Comparison of ENCODE assay signal across 1 cellular context in the genomic region with DNA sequence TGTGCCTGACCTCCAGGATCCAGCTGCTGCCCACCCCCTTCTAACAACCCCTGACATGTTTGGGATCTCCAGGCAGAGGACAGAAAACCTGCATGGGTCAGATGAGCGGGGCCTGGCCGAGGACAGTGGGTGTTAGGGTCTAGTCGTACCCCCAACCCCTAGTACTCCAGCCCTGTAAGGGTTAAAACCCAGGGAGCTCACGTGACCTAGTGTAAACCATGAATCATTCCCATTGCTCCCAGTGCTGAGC.
TF ChIP-seq lines count a peak whose summit lies in the region.

No MANE protein-coding gene starts in this region.

TF ChIP-seq in HepG2, 621 proteins besides CTCF, POLR2A, EP300 and RAD21 (continued from another document and continues in another):
- TF ChIP-seq ZNF605 (CRISPR knock-in tag; IDR thresholded peaks at IDR 0.05) (no peak; the same call in 1 of the 2 replicates), REXO4 (CRISPR knock-in tag; IDR thresholded peaks at IDR 0.05; ENCODE audit: borderline replicate concordance) (no peak), ZNF652 (CRISPR knock-in tag; IDR thresholded peaks at IDR 0.05; ENCODE audit: borderline replicate concordance, low read depth) (peak; percentile 99), JARID2 (CRISPR knock-in tag; IDR thresholded peaks at IDR 0.05; ENCODE audit: insufficient replicate concordance) (no peak), ZBTB8A (CRISPR knock-in tag; IDR thresholded peaks at IDR 0.05; ENCODE audit: borderline replicate concordance, low read depth) (no peak), HOXA3 (CRISPR knock-in tag; IDR thresholded peaks at IDR 0.05) (0 out of 2 replicates have a peak, but pooled peaks have one; percentile 12), CHD4 (IDR thresholded peaks at IDR 0.05; ENCODE audit: borderline replicate concordance, low read length) (peak; percentile 98), POLR2AphosphoS5 (IDR thresholded peaks at IDR 0.05; ENCODE audit: low read depth, low read length) (no peak), FOXA1 (IDR thresholded peaks at IDR 0.05) (no peak), FOXA1 (CRISPR knock-in tag; IDR thresholded peaks at IDR 0.05) (no peak), ARHGAP35 (CRISPR knock-in tag; IDR thresholded peaks at IDR 0.05; ENCODE audit: borderline replicate concordance) (no peak), CENPX (CRISPR knock-in tag; IDR thresholded peaks at IDR 0.05) (no peak), TBX2 (CRISPR knock-in tag; IDR thresholded peaks at IDR 0.05; ENCODE audit: borderline replicate concordance) (no peak), DZIP1 (CRISPR knock-in tag; IDR thresholded peaks at IDR 0.05) (no peak), ZNF235 (CRISPR knock-in tag; IDR thresholded peaks at IDR 0.05; ENCODE audit: borderline replicate concordance) (no peak), HHEX (CRISPR knock-in tag; IDR thresholded peaks at IDR 0.05) (no peak), RAD51 (IDR thresholded peaks at IDR 0.05; ENCODE audit: borderline replicate concordance) (peak; percentile 91), HNRNPH1 (optimal IDR thresholded peaks at IDR 0.05; ENCODE audit: low read depth, low read length) (no peak), ZNF790 (CRISPR knock-in tag; IDR thresholded peaks at IDR 0.05; ENCODE audit: borderline replicate concordance) (no peak), DNMT1 (CRISPR knock-in tag; IDR thresholded peaks at IDR 0.05) (no peak), NRL (CRISPR knock-in tag; IDR thresholded peaks at IDR 0.05; ENCODE audit: borderline replicate concordance) (no peak), ZNF768 (CRISPR knock-in tag; IDR thresholded peaks at IDR 0.05) (peak; percentile 63), TOE1 (CRISPR knock-in tag; IDR thresholded peaks at IDR 0.05) (no peak), PAX8 (CRISPR knock-in tag; IDR thresholded peaks at IDR 0.05; ENCODE audit: borderline replicate concordance) (no peak), ATRX (CRISPR knock-in tag; IDR thresholded peaks at IDR 0.05; ENCODE audit: borderline replicate concordance) (no peak), SATB2 (CRISPR knock-in tag; IDR thresholded peaks at IDR 0.05) (no peak), NFKBIZ (CRISPR knock-in tag; IDR thresholded peaks at IDR 0.05) (no peak), ZNF121 (CRISPR knock-in tag; IDR thresholded peaks at IDR 0.05) (no peak), MED13 (CRISPR knock-in tag; IDR thresholded peaks at IDR 0.05) (0 out of 2 replicates have a peak, but pooled peaks have one; percentile 26), MBNL3 (CRISPR knock-in tag; conservative IDR thresholded peaks at IDR 0.05) (no peak), NCOR1 (IDR thresholded peaks at IDR 0.05; ENCODE audit: borderline replicate concordance, low read length) (no peak), CREB1 (IDR thresholded peaks at IDR 0.05) (no peak), CREB1 (CRISPR knock-in tag; IDR thresholded peaks at IDR 0.05) (0 out of 2 replicates have a peak, but pooled peaks have one; percentile 6), HOXA9 (CRISPR knock-in tag; IDR thresholded peaks at IDR 0.05; ENCODE audit: borderline replicate concordance) (no peak), SRSF9 (IDR thresholded peaks at IDR 0.05; ENCODE audit: borderline replicate concordance, insufficient read depth, low read depth, low read length, poor library complexity, severe bottlenecking) (no peak), ZNF34 (CRISPR knock-in tag; IDR thresholded peaks at IDR 0.05; ENCODE audit: borderline replicate concordance) (no peak), MAFF (IDR thresholded peaks at IDR 0.05; ENCODE audit: low read depth, low read length) (no peak), IRF9 (CRISPR knock-in tag; IDR thresholded peaks at IDR 0.05; ENCODE audit: borderline replicate concordance) (no peak), FOXO1 (CRISPR knock-in tag; IDR thresholded peaks at IDR 0.05) (no peak), ZNF354B (CRISPR knock-in tag; IDR thresholded peaks at IDR 0.05) (no peak), CHD2 (IDR thresholded peaks at IDR 0.05; ENCODE audit: low read depth, low read length) (no peak), ADNP (CRISPR knock-in tag; IDR thresholded peaks at IDR 0.05) (no peak), ZNF124 (CRISPR knock-in tag; IDR thresholded peaks at IDR 0.05) (no peak), RXRB (CRISPR knock-in tag; IDR thresholded peaks at IDR 0.05; ENCODE audit: borderline replicate concordance) (no peak), ZNF614 (CRISPR knock-in tag; IDR thresholded peaks at IDR 0.05; ENCODE audit: borderline replicate concordance) (no peak), ZBTB7B (CRISPR knock-in tag; IDR thresholded peaks at IDR 0.05) (no peak), ZNF724P (CRISPR knock-in tag; IDR thresholded peaks at IDR 0.05; ENCODE audit: borderline replicate concordance) (no peak)
- TF ChIP-seq, protein P1, sequence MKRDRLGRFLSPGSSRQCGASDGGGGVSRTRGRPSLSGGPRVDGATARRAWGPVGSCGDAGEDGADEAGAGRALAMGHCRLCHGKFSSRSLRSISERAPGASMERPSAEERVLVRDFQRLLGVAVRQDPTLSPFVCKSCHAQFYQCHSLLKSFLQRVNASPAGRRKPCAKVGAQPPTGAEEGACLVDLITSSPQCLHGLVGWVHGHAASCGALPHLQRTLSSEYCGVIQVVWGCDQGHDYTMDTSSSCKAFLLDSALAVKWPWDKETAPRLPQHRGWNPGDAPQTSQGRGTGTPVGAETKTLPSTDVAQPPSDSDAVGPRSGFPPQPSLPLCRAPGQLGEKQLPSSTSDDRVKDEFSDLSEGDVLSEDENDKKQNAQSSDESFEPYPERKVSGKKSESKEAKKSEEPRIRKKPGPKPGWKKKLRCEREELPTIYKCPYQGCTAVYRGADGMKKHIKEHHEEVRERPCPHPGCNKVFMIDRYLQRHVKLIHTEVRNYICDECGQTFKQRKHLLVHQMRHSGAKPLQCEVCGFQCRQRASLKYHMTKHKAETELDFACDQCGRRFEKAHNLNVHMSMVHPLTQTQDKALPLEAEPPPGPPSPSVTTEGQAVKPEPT (CRISPR knock-in tag; IDR thresholded peaks at IDR 0.05; ENCODE audit: low read depth) = no peak
- TF ChIP-seq, protein P2, sequence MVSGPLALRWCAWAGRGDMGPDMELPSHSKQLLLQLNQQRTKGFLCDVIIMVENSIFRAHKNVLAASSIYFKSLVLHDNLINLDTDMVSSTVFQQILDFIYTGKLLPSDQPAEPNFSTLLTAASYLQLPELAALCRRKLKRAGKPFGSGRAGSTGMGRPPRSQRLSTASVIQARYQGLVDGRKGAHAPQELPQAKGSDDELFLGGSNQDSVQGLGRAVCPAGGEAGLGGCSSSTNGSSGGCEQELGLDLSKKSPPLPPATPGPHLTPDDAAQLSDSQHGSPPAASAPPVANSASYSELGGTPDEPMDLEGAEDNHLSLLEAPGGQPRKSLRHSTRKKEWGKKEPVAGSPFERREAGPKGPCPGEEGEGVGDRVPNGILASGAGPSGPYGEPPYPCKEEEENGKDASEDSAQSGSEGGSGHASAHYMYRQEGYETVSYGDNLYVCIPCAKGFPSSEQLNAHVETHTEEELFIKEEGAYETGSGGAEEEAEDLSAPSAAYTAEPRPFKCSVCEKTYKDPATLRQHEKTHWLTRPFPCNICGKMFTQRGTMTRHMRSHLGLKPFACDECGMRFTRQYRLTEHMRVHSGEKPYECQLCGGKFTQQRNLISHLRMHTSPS (CRISPR knock-in tag; IDR thresholded peaks at IDR 0.05; ENCODE audit: low read depth) = peak; percentile 55; the same call in 1 of the 2 replicates
- TF ChIP-seq, protein P3, sequence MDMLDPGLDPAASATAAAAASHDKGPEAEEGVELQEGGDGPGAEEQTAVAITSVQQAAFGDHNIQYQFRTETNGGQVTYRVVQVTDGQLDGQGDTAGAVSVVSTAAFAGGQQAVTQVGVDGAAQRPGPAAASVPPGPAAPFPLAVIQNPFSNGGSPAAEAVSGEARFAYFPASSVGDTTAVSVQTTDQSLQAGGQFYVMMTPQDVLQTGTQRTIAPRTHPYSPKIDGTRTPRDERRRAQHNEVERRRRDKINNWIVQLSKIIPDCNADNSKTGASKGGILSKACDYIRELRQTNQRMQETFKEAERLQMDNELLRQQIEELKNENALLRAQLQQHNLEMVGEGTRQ (IDR thresholded peaks at IDR 0.05; ENCODE audit: low read depth, low read length) = peak; percentile 95
- TF ChIP-seq, protein P3 (CRISPR knock-in tag; IDR thresholded peaks at IDR 0.05; ENCODE audit: borderline replicate concordance) = peak; percentile 97; the same call in 1 of the 2 replicates
- TF ChIP-seq, protein P4, sequence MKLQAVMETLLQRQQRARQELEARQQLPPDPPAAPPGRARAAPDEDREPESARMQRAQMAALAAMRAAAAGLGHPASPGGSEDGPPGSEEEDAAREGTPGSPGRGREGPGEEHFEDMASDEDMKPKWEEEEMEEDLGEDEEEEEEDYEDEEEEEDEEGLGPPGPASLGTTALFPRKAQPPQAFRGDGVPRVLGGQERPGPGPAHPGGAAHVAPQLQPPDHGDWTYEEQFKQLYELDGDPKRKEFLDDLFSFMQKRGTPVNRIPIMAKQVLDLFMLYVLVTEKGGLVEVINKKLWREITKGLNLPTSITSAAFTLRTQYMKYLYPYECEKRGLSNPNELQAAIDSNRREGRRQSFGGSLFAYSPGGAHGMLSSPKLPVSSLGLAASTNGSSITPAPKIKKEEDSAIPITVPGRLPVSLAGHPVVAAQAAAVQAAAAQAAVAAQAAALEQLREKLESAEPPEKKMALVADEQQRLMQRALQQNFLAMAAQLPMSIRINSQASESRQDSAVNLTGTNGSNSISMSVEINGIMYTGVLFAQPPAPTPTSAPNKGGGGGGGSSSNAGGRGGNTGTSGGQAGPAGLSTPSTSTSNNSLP (IDR thresholded peaks at IDR 0.05; ENCODE audit: low read depth, low read length) = 0 out of 2 replicates have a peak, but pooled peaks have one; percentile 8
- TF ChIP-seq, protein P5, sequence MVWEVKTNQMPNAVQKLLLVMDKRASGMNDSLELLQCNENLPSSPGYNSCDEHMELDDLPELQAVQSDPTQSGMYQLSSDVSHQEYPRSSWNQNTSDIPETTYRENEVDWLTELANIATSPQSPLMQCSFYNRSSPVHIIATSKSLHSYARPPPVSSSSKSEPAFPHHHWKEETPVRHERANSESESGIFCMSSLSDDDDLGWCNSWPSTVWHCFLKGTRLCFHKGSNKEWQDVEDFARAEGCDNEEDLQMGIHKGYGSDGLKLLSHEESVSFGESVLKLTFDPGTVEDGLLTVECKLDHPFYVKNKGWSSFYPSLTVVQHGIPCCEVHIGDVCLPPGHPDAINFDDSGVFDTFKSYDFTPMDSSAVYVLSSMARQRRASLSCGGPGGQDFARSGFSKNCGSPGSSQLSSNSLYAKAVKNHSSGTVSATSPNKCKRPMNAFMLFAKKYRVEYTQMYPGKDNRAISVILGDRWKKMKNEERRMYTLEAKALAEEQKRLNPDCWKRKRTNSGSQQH (CRISPR knock-in tag; IDR thresholded peaks at IDR 0.05; ENCODE audit: low read depth) = 0 out of 2 replicates have a peak, but pooled peaks have one; percentile 43
- TF ChIP-seq, protein P6, sequence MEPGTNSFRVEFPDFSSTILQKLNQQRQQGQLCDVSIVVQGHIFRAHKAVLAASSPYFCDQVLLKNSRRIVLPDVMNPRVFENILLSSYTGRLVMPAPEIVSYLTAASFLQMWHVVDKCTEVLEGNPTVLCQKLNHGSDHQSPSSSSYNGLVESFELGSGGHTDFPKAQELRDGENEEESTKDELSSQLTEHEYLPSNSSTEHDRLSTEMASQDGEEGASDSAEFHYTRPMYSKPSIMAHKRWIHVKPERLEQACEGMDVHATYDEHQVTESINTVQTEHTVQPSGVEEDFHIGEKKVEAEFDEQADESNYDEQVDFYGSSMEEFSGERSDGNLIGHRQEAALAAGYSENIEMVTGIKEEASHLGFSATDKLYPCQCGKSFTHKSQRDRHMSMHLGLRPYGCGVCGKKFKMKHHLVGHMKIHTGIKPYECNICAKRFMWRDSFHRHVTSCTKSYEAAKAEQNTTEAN (CRISPR knock-in tag; conservative IDR thresholded peaks at IDR 0.05) = no peak
- TF ChIP-seq, protein P7, sequence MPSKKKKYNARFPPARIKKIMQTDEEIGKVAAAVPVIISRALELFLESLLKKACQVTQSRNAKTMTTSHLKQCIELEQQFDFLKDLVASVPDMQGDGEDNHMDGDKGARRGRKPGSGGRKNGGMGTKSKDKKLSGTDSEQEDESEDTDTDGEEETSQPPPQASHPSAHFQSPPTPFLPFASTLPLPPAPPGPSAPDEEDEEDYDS (CRISPR knock-in tag; IDR thresholded peaks at IDR 0.05) = no peak
- TF ChIP-seq, protein P8, sequence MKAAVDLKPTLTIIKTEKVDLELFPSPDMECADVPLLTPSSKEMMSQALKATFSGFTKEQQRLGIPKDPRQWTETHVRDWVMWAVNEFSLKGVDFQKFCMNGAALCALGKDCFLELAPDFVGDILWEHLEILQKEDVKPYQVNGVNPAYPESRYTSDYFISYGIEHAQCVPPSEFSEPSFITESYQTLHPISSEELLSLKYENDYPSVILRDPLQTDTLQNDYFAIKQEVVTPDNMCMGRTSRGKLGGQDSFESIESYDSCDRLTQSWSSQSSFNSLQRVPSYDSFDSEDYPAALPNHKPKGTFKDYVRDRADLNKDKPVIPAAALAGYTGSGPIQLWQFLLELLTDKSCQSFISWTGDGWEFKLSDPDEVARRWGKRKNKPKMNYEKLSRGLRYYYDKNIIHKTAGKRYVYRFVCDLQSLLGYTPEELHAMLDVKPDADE (CRISPR knock-in tag; IDR thresholded peaks at IDR 0.05) = no peak
